Comparison of ENCODE assay signal across 8 cellular contexts in genomic region chr17:41687828-41688640, GRCh38. TPM values are rescaled to one million over a fixed set of nuclear protein-coding genes. Genes with fewer than 3 reads are reported as not detected.
DNase-seq lines count a peak whose midpoint lies in the region; ATAC-seq and TF ChIP-seq lines count a peak whose summit lies in the region.

No MANE protein-coding gene starts in this region.

- TF ChIP-seq CTCF in retinal pigment epithelial cell (conservative IDR thresholded peaks at IDR 0.05; ENCODE audit: low read depth, low read length), result peak; percentile 42

- intact Hi-C loops in left cardiac atrium (cut with DNase I), result no loop called here

- ATAC-seq in left cardiac atrium (no peak), HG03280 (IDR thresholded peaks at IDR 0.05; ENCODE audit: unreplicated experiment) (no peak)

- DNase-seq in ELR (ENCODE audit: low read depth) (peak; percentile 76), HT-29 (ENCODE audit: low spot score) (peak; percentile 80), OCI-M1 (lab: John Stamatoyannopoulos, UW) (peak; percentile 85), left cardiac atrium (peak; percentile 64), retinal pigment epithelial cell (ENCODE audit: low read depth) (no peak), NCI-H1048 (lab: John Stamatoyannopoulos, UW) (no peak)
- DNase-seq in activated naive CD4-positive, alpha-beta T cell treated with Interleukin-2 at 50 U/mL for 16 hours, result peak; percentile 65

- H3K4me3 ChIP-seq in retinal pigment epithelial cell (ENCODE audit: low read length), result peak overlapping the region; percentile 80

RNA-seq across cellular contexts. Expression of gene EIF1, which starts 0.7 kb away (rescaled TPM):
- 81.6 and 91.6 TPM in 2 replicates for total RNA-seq in HT-29 (2014; rRNA removed; shearing (Covaris generic))
- total RNA-seq in left cardiac atrium, result 1,000 to 10,000 TPM in 1 of 2 donors, 100 to 1,000 TPM in 1; 883 to 1,102 TPM

RNA-seq across cellular contexts. Expression of gene GAST, which starts 24.1 kb away (rescaled TPM):
- not detected in 2 replicates for total RNA-seq in HT-29 (2014; rRNA removed; shearing (Covaris generic))
- not detected for total RNA-seq in left cardiac atrium

RNA-seq across cellular contexts. Expression of gene HAP1, which starts 46.4 kb away (rescaled TPM):
- not detected in 2 replicates for total RNA-seq in HT-29 (2014; rRNA removed; shearing (Covaris generic))
- total RNA-seq in left cardiac atrium, result not detected

Comparison
In these comparisons a context has a peak if more than half of its experiments do, and no peak if none do; other contexts are left out.
1. DNase-seq: peak in ELR (single experiment), HT-29 (single experiment), OCI-M1 (single experiment), activated naive CD4-positive, alpha-beta T cell treated with Interleukin-2 at 50 U/mL for 16 hours (single experiment) and left cardiac atrium (single experiment); none in retinal pigment epithelial cell (single experiment) and NCI-H1048 (single experiment).